In genomic region chr15:57503911-57504598, GRCh38 we compare ENCODE assay signal across 18 cellular contexts.
DNase-seq lines count a peak whose midpoint lies in the region; ATAC-seq and TF ChIP-seq lines count a peak whose summit lies in the region.
"Had no signal": no experiment of that assay in that cellular context is flagged by ENCODE, and none has a peak within 500 bp of the region (broad histone marks: within the 10 kb centered on the region; RNA-seq: fewer than 3 reads in every experiment).

No MANE protein-coding gene starts in this region.

- H3K27ac ChIP-seq in brain microvascular endothelial cell = no peak overlapping the region
- H3K27ac ChIP-seq: gastroesophageal sphincter had no signal

- intact Hi-C loops in left ventricle myocardium superior (cut with micrococcal nuclease) = no loop called here

- ATAC-seq in left ventricle myocardium superior = peak; percentile 17
- no peak for ATAC-seq in HG03439 (IDR thresholded peaks at IDR 0.05; ENCODE audit: unreplicated experiment)
- ATAC-seq: activated CD4-positive, CD25-positive, alpha-beta regulatory T cell treated with anti-CD3 and anti-CD28 coated beads, Interleukin-2, amount 50 U/mL, for 24 hours; gastroesophageal sphincter; T-helper 17 cell had no signal

- in situ Hi-C loops in brain microvascular endothelial cell (cut with HindIII; ENCODE audit: low pct_ligation_motif_present, low sequenced_read_pairs) = loop anchor here (25.0 kb wide), 1 partner anchor 167 kb away; no protein-coding TSS in a partner anchor

- H3K4me3 ChIP-seq in brain microvascular endothelial cell (ENCODE audit: low read depth, low read length) = no peak overlapping the region
- H3K4me3 ChIP-seq: gastroesophageal sphincter, tibial nerve had no signal

- no peaks in the 10 kb centered on the region for H3K36me3 ChIP-seq in brain microvascular endothelial cell (replicated peaks)
- H3K36me3 ChIP-seq: gastroesophageal sphincter, tibial nerve had no signal

- TF ChIP-seq CTCF in brain microvascular endothelial cell (IDR thresholded peaks at IDR 0.05; ENCODE audit: low read depth, low read length, missing control alignments) = no peak

- no peaks in the 10 kb centered on the region for H3K27me3 ChIP-seq in brain microvascular endothelial cell (replicated peaks)
- H3K27me3 ChIP-seq: gastroesophageal sphincter, tibial nerve had no signal

- DNase-seq in EH (ENCODE audit: low read depth) (peak; percentile 55), brain microvascular endothelial cell (peak; percentile 48), left ventricle myocardium superior (no peak), renal cortical epithelial cell (ENCODE audit: low read depth) (peak; percentile 65), DMS79 (lab: John Stamatoyannopoulos, UW) (no peak), NCI-H2196 (lab: John Stamatoyannopoulos, UW; ENCODE audit: unreplicated experiment) (no peak), NCI-H2171 treated with DMSO at 0.1 percent for 48 hours (lab: John Stamatoyannopoulos, UW) (no peak)
- DNase-seq: activated gamma-delta T cell treated with Interleukin-2 at 50 U/mL for 16 hours, AML-193, immature natural killer cell, NCI-H1417 treated with DMSO at 0.1 percent for 48 hours, NCI-H526, posterior cingulate gyrus, T-helper 17 cell had no signal

Comparison
In these comparisons a context has a peak if more than half of its experiments do, and no peak if none do; other contexts are left out.
1. DNase-seq: peak in EH (single experiment), brain microvascular endothelial cell (single experiment) and renal cortical epithelial cell (single experiment); none in left ventricle myocardium superior (single experiment), DMS79 (single experiment), NCI-H2196 (single experiment) and NCI-H2171 treated with DMSO at 0.1 percent for 48 hours (single experiment).